9 cellular contexts compared by ENCODE assay signal in the genomic region with DNA sequence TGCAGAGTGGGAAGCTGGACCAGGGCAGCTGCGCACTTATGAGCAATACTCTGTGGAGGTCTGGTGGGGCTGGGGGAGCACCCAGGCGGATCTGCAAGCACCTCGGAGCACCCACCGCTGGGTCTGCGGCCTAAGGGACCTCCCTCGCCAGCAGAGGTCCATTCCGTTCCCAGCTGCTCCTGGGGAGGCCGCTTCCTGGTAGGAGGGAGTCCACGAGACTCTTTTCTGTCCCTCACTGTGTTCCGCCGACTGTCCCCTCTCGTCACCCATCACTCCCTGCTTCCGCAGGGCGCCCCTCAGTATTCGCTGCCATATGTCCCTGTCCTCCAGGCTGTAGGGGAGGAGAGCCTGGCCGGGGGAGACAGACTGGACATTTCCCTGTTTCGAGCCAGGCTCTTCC.
"Had no signal": no experiment of that assay in that cellular context is flagged by ENCODE, and none has a peak within 500 bp of the region (broad histone marks: within the 10 kb centered on the region; RNA-seq: fewer than 3 reads in every experiment).

No MANE protein-coding gene starts in this region.

- H2AFZ ChIP-seq: GM23338 had no signal

- H3K4me2 ChIP-seq: GM23338 had no signal

- FAIRE-seq: H1, H54, K562 had no signal

- DNase-seq: H9, HCEC 1CT, IMR-90, KG1 had no signal

- ATAC-seq: GM23338, K562 had no signal

- H3K27ac ChIP-seq: HL-60 had no signal

- H3K4me3 ChIP-seq: GM23338, K562 had no signal
